Comparison of ENCODE assay signal across 29 cellular contexts in genomic region chr2:153268941-153269461, GRCh38.
"Had no signal": no experiment of that assay in that cellular context is flagged by ENCODE, and none has a peak within 500 bp of the region (broad histone marks: within the 10 kb centered on the region; RNA-seq: fewer than 3 reads in every experiment).

No MANE protein-coding gene starts in this region.

- H3K4me2 ChIP-seq: neural progenitor cell had no signal

- H3K9me3 ChIP-seq: neutrophil, right atrium auricular region, right lobe of liver, uterus had no signal

- H3K9ac ChIP-seq: neural progenitor cell, parathyroid adenoma had no signal

- H3K27me3 ChIP-seq: neural progenitor cell, neutrophil, right atrium auricular region, right lobe of liver, tibial nerve, uterus had no signal

- H3K4me1 ChIP-seq: neural progenitor cell, parathyroid adenoma, psoas muscle, right atrium auricular region, right lobe of liver, tibial nerve, uterus had no signal

- H3K4me3 Mint-ChIP-seq: mesothelial cell of epicardium; naive B cell; natural killer cell; nephron progenitor cell; neural progenitor cell; stimulated activated naive B cell treated with anti-CD40 and anti-IgM and Interleukin-4, amounts not matched to agents 10 μg/mL and 1 μg/mL and 100 μg/mL, for 72 hours; stimulated activated naive CD8-positive, alpha-beta T cell treated with anti-CD3 and anti-CD28 coated beads, Interleukin-15, Interleukin-2, amounts not matched to agents 100 ng/mL and 50 ng/mL, for 24 hours; type B pancreatic cell had no signal

- ATAC-seq: left cardiac atrium; left lobe of liver; left ventricle myocardium superior; natural killer cell; psoas muscle; right lobe of liver; stimulated activated naive B cell treated with anti-CD40 and anti-IgM and Interleukin-4, amounts not matched to agents 10 μg/mL and 1 μg/mL and 100 μg/mL, for 72 hours had no signal

- H2AFZ ChIP-seq: neural progenitor cell, parathyroid adenoma had no signal

- H3K9me3 Mint-ChIP-seq: type B pancreatic cell had no signal

- H3K27ac ChIP-seq: neural progenitor cell, neutrophil, parathyroid adenoma, psoas muscle, right atrium auricular region, right lobe of liver, skin epidermis, tibial nerve, uterus had no signal

- DNase-seq: hippocampal formation; kidney glomerular epithelial cell; left cardiac atrium; left ventricle myocardium superior; mesendoderm; naive B cell; natural killer cell; nephron progenitor cell; occipital lobe; psoas muscle; right lobe of liver; stimulated activated CD4-positive, alpha-beta T cell treated with anti-CD3 and anti-CD28 coated beads, Interleukin-12 subunit alpha, Interleukin-12 subunit beta, amount 100 ng/mL, for 4 hours; stimulated activated CD4-positive, alpha-beta T cell treated with anti-CD3 and anti-CD28 coated beads, Interleukin-15, amount 100 ng/mL, for 24 hours; stimulated activated CD4-positive, alpha-beta T cell treated with anti-CD3 and anti-CD28 coated beads, Interleukin-2, amount 100 ng/mL, for 24 hours; stimulated activated CD4-positive, alpha-beta T cell treated with anti-CD3 and anti-CD28 coated beads, Interleukin-4, amount 100 ng/mL, for 1 hour; stimulated activated naive B cell treated with anti-CD40 and anti-IgM and Interleukin-4, amounts not matched to agents 10 μg/mL and 1 μg/mL and 100 μg/mL, for 72 hours; substantia nigra; uterus had no signal

- H3K36me3 ChIP-seq: neural progenitor cell, neutrophil, right atrium auricular region, right lobe of liver, tibial nerve, uterus had no signal

- H3K4me1 Mint-ChIP-seq: mesothelial cell of epicardium; naive B cell; natural killer cell; nephron progenitor cell; neural progenitor cell; stimulated activated naive B cell treated with anti-CD40 and anti-IgM and Interleukin-4, amounts not matched to agents 10 μg/mL and 1 μg/mL and 100 μg/mL, for 72 hours had no signal

- H3K27ac Mint-ChIP-seq: mesothelial cell of epicardium; naive B cell; natural killer cell; nephron progenitor cell; neural progenitor cell; stimulated activated naive B cell treated with anti-CD40 and anti-IgM and Interleukin-4, amounts not matched to agents 10 μg/mL and 1 μg/mL and 100 μg/mL, for 72 hours; stimulated activated naive CD8-positive, alpha-beta T cell treated with anti-CD3 and anti-CD28 coated beads, Interleukin-15, Interleukin-2, amounts not matched to agents 100 ng/mL and 50 ng/mL, for 24 hours; type B pancreatic cell had no signal

- H3K4me3 ChIP-seq: lung, neural progenitor cell, psoas muscle, right atrium auricular region, right lobe of liver, skin epidermis, tibial nerve, uterus had no signal

- H3K79me2 ChIP-seq: parathyroid adenoma had no signal

- H3K27me3 Mint-ChIP-seq: naive B cell; stimulated activated naive B cell treated with anti-CD40 and anti-IgM and Interleukin-4, amounts not matched to agents 10 μg/mL and 1 μg/mL and 100 μg/mL, for 72 hours; stimulated activated naive CD8-positive, alpha-beta T cell treated with anti-CD3 and anti-CD28 coated beads, Interleukin-15, Interleukin-2, amounts not matched to agents 100 ng/mL and 50 ng/mL, for 24 hours; type B pancreatic cell had no signal
